Comparison of ENCODE assay signal across 8 cellular contexts in the genomic region with DNA sequence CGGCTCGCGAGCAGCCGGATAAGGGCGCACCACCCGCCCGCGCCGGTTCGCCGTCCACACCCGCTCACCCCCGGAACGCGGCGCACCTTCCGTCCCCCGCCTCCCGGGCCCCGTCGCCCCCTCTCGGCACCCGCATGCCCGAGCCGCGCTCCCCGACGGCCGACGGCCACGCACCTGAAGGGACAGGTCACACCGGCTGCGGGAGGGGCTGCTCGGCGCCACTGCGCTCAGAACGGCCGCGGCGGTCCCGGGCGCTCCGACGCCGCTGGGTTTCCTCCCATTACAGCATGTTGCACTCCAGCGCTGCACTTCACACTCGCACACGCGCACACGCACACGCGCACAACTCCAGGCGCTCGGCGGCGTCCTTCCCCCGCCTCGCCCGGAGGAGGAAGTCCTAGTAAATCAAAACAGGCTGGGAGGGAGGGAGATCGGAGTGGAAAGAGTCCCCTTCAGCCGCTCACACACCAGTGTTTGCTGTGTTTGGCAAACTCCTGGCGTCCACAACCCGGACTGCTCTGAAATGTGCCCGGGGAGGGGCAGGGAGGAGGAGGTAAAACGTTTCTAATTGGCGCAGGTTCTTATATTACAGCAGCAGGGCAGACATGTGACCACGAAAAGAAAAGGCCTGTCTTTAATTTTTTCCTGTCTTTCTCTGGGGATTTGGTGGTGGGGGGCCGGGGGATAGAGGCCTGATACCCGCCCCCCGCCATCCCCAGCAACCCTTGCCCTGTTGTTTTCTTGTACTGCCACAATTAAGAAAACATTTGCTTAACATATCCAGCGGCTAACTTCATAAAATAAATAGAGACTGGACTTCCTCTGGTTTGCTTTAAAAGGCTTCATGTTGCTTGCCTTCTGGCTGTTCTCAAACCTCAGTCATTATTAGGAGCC.
DNase-seq lines count a peak whose midpoint lies in the region; ATAC-seq and TF ChIP-seq lines count a peak whose summit lies in the region.

No MANE protein-coding gene starts in this region.

- H3K27me3 ChIP-seq in adrenal gland (no peaks in the 10 kb centered on the region), ovary (no peaks in the 10 kb centered on the region)

- intact Hi-C loops in adrenal gland (cut with DNase I) = no loop called here
- intact Hi-C loops in Right ventricle myocardium superior (cut with DNase I) = no loop called here
- intact Hi-C loops in ovary (cut with DNase I) = no loop called here

- ATAC-seq in GM19438 (IDR thresholded peaks at IDR 0.05; ENCODE audit: low read depth, unreplicated experiment) = peak; percentile 29
- peak; percentile 68 for ATAC-seq in Right ventricle myocardium superior (ENCODE audit: poor library complexity)

- 0 to 2% (median 1%) methylated on average over 19 to 71 of the region's 71 CpGs for WGBS in adrenal gland, 4 donors
- WGBS in ovary, 3 donors = 0 to 1% (median 0%) methylated on average over 39 to 71 of the region's 71 CpGs

- H3K36me3 ChIP-seq in adrenal gland (replicated peaks in 1 of 2) (no peaks in the 10 kb centered on the region), ovary (no peaks in the 10 kb centered on the region)

- DNase-seq in C1 segment of cervical spinal cord (lab: John Stamatoyannopoulos, UW) = peak in 10 of 14 donors; percentile 8 to 80 (median 24)
- DNase-seq in KG1 (lab: John Stamatoyannopoulos, UW) = peak; percentile 18
- peak; percentile 45 for DNase-seq in SKM-1 (lab: John Stamatoyannopoulos, UW; ENCODE audit: unreplicated experiment)
- peak; percentile 49 to 80 (median 76) for DNase-seq in adrenal gland
- DNase-seq in Right ventricle myocardium superior = peak; percentile 82
- peak; percentile 65 to 82 (median 76) for DNase-seq in ovary
- DNase-seq in ureter (ENCODE audit: low spot score) = peak; percentile 87

- TF ChIP-seq CTCF in adrenal gland (IDR thresholded peaks at IDR 0.05) = peak in 2 of 6 experiments; percentile 7 to 11
- TF ChIP-seq CTCF in ovary (IDR thresholded peaks at IDR 0.05) = peak in 1 of 3 donors; percentile 14

- peak in 1 of 2 donors; percentile 74 for TF ChIP-seq POLR2A in adrenal gland (IDR thresholded peaks at IDR 0.05)
- TF ChIP-seq POLR2A in ovary (IDR thresholded peaks at IDR 0.05) = peak; percentile 36

- peak overlapping the region; percentile 26 to 96 (median 88) for H3K27ac ChIP-seq in adrenal gland
- H3K27ac ChIP-seq in ovary = peak overlapping the region; percentile 88 to 91

- peak overlapping the region in 3 of 4 donors; percentile 28 to 89 (median 33) for H3K4me3 ChIP-seq in adrenal gland
- H3K4me3 ChIP-seq in ovary = peak overlapping the region; percentile 84

- H3K9me3 ChIP-seq in adrenal gland (replicated peaks in 1 of 3) = no peaks in the 10 kb centered on the region
- no peaks in the 10 kb centered on the region for H3K9me3 ChIP-seq in ovary

- peaks cover 4 to 25% of the 10 kb centered on the region in 2 donors for H3K4me1 ChIP-seq in adrenal gland (replicated peaks in 1 of 2)
- H3K4me1 ChIP-seq in ovary (ENCODE audit: insufficient read depth) = no peaks in the 10 kb centered on the region

- no peak for TF ChIP-seq EP300 in ovary (IDR thresholded peaks at IDR 0.05)

Comparison
In these comparisons a context has a peak if more than half of its experiments do, and no peak if none do; other contexts are left out.
1. Peak in every context shown above with its lines: DNase-seq, ATAC-seq, H3K4me3 ChIP-seq and H3K27ac ChIP-seq.
2. DNase-seq: peak in every context shown above with its lines; median percentile 87 in ureter; 82 in Right ventricle myocardium superior; 76 in adrenal gland; 76 in ovary; 45 in SKM-1; 24 in C1 segment of cervical spinal cord; 18 in KG1.